In the genomic region with DNA sequence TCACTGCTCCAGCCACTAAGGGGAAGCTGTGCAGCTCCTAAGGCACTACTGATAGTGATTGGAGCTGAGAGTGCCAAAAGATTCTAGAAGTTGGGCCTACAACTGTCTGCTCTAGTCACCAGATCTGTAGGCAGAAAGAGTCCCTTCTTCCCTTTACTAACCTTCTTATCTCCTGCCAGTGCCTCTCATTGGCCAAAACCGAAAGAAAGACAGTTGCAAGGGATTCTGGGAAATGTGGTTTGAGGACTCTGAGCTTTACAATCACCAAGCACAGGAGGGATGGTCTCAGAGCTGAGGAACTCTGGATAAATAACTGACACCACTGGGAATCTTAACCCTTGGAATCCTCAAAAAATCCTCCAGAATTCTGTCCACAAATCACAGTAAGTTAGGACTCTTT, we compare ENCODE assay signal across 15 cellular contexts.
DNase-seq lines count a peak whose midpoint lies in the region; ATAC-seq and TF ChIP-seq lines count a peak whose summit lies in the region.
"Had no signal": no experiment of that assay in that cellular context is flagged by ENCODE, and none has a peak within 500 bp of the region (broad histone marks: within the 10 kb centered on the region; RNA-seq: fewer than 3 reads in every experiment).

No MANE protein-coding gene starts in this region.

- H3F3A ChIP-seq in PC-3 (ENCODE audit: low read length, unreplicated experiment): no peaks in the 10 kb centered on the region

- DNase-seq in DND-41: peak; percentile 9
- peak; percentile 4 for DNase-seq in OCI-LY7 (ENCODE audit: low spot score)
- DNase-seq in iPS DF 19.7 (ENCODE audit: low read depth, low spot score): peak; percentile 20
- DNase-seq in PC-3: no peak
- DNase-seq in colonic mucosa: no peak
- DNase-seq in nucleus accumbens (lab: John Stamatoyannopoulos, UW): no peak
- DNase-seq: C1 segment of cervical spinal cord, GDM1, H7, KG1, NCI-H1092 treated with DMSO at 0.1 percent for 48 hours, NCI-H524 treated with DMSO at 0.1 percent for 48 hours, PC-9, SJCRH30 had no signal

- H3K4me3 ChIP-seq in DND-41 (ENCODE audit: low read depth in 1 of 2, low read length in 2 of 2) (no peak overlapping the region), OCI-LY7 (ENCODE audit: low read depth, low read length, poor library complexity, severe bottlenecking) (no peak overlapping the region), PC-3 (ENCODE audit: low read length) (no peak overlapping the region), colonic mucosa (no peak overlapping the region)
- H3K4me3 ChIP-seq: PC-9, SJCRH30 had no signal

- H3K36me3 ChIP-seq in DND-41 (ENCODE audit: insufficient read depth, low read length): no peaks in the 10 kb centered on the region
- H3K36me3 ChIP-seq in OCI-LY7 (ENCODE audit: insufficient read depth, low read length): no peaks in the 10 kb centered on the region
- H3K36me3 ChIP-seq in PC-3 (ENCODE audit: low read depth, low read length): no peaks in the 10 kb centered on the region
- H3K36me3 ChIP-seq in colonic mucosa: no peaks in the 10 kb centered on the region
- H3K36me3 ChIP-seq: SJCRH30 had no signal

- CTCF ChIA-PET in OCI-LY7 (lab: Charles Lee; ENCODE audit: unreplicated experiment) (no interaction called here), PC-3 (lab: Charles Lee) (no interaction called here)

- TF ChIP-seq CTCF in DND-41 (IDR thresholded peaks at IDR 0.05; ENCODE audit: borderline replicate concordance, extremely low read depth, low read length, poor library complexity, severe bottlenecking): no peak
- TF ChIP-seq CTCF in OCI-LY7 (conservative IDR thresholded peaks at IDR 0.05; ENCODE audit: low read length): no peak
- no peak for TF ChIP-seq CTCF in PC-3 (conservative IDR thresholded peaks at IDR 0.05; ENCODE audit: low read depth, low read length)
- no peak for TF ChIP-seq CTCF in colonic mucosa (IDR thresholded peaks at IDR 0.05)

- H3K4me1 ChIP-seq in DND-41 (ENCODE audit: insufficient read depth, low read length): no peaks in the 10 kb centered on the region
- no peaks in the 10 kb centered on the region for H3K4me1 ChIP-seq in OCI-LY7 (ENCODE audit: insufficient read depth, low read length, poor library complexity, severe bottlenecking)
- no peaks in the 10 kb centered on the region for H3K4me1 ChIP-seq in PC-3 (ENCODE audit: insufficient read depth, low read length)
- H3K4me1 ChIP-seq in colonic mucosa: no peaks in the 10 kb centered on the region
- H3K4me1 ChIP-seq: SJCRH30 had no signal

- no peaks in the 10 kb centered on the region for H4K20me1 ChIP-seq in DND-41 (ENCODE audit: insufficient read depth, low read length)
- H4K20me1 ChIP-seq in OCI-LY7 (ENCODE audit: insufficient read depth, low read length): no peaks in the 10 kb centered on the region
- no peaks in the 10 kb centered on the region for H4K20me1 ChIP-seq in PC-3 (ENCODE audit: low read length)

- BruUV-seq in OCI-LY7 (replicated peaks; lab: Mats Ljungman, UMichigan) (no TSS peak), PC-3 (replicated peaks; lab: Mats Ljungman, UMichigan) (no TSS peak)

- H3K9ac ChIP-seq in DND-41 (ENCODE audit: low read depth, low read length): no peak overlapping the region
- H3K9ac ChIP-seq in PC-3 (ENCODE audit: low read length): no peak overlapping the region
- no peak overlapping the region for H3K9ac ChIP-seq in colonic mucosa (ENCODE audit: low read depth in 2 of 2, low read length in 2 of 2)

- H3K9me3 ChIP-seq in DND-41 (ENCODE audit: insufficient read depth, low read length, severe bottlenecking): no peaks in the 10 kb centered on the region
- H3K9me3 ChIP-seq in OCI-LY7 (ENCODE audit: low read length): no peaks in the 10 kb centered on the region
- no peaks in the 10 kb centered on the region for H3K9me3 ChIP-seq in PC-3 (ENCODE audit: low read length)
- no peaks in the 10 kb centered on the region for H3K9me3 ChIP-seq in colonic mucosa
- H3K9me3 ChIP-seq: SJCRH30 had no signal

- no peak overlapping the region for H3K4me2 ChIP-seq in DND-41 (ENCODE audit: insufficient read depth, low read length)
- no peak overlapping the region for H3K4me2 ChIP-seq in OCI-LY7 (ENCODE audit: low read length)
- no peak overlapping the region for H3K4me2 ChIP-seq in PC-3 (ENCODE audit: low read length)
- H3K4me2 ChIP-seq: PC-9 had no signal

- ATAC-seq in DND-41 (ENCODE audit: insufficient read depth, low read depth) (peak; percentile 42; the same call in 1 of the 3 replicates), HG03432 (IDR thresholded peaks at IDR 0.05; ENCODE audit: unreplicated experiment) (peak; percentile 57), PC-3 (no peak)

- intact Hi-C loops in OCI-LY7 (cut with micrococcal nuclease; ENCODE audit: unreplicated experiment) (no loop called here), PC-3 (cut with micrococcal nuclease) (no loop called here), colonic mucosa (cut with DNase I) (no loop called here)

- no peaks in the 10 kb centered on the region for H3K27me3 ChIP-seq in DND-41 (ENCODE audit: insufficient read depth, low read length, poor library complexity)
- no peaks in the 10 kb centered on the region for H3K27me3 ChIP-seq in PC-3 (ENCODE audit: low read length)
- no peaks in the 10 kb centered on the region for H3K27me3 ChIP-seq in colonic mucosa
- H3K27me3 ChIP-seq: SJCRH30 had no signal

- POLR2A ChIA-PET in OCI-LY7 (lab: Charles Lee): interaction anchor here (0.6 to 1.3 kb wide), 2 partner anchors 15 to 922 kb away, joined by 3 read pairs; no protein-coding TSS in a partner anchor
- POLR2A ChIA-PET in PC-3 (lab: Charles Lee; ENCODE audit: unreplicated experiment): no interaction called here

- H3K9me2 ChIP-seq in OCI-LY7 (ENCODE audit: insufficient read depth, low read length) (0 out of 2 replicates have a peak, but pooled peaks cover 3% of the 10 kb centered on the region), PC-3 (replicated peaks; ENCODE audit: low read length) (no peaks in the 10 kb centered on the region)

- H3K79me2 ChIP-seq in DND-41 (ENCODE audit: insufficient read depth, low read length): no peaks in the 10 kb centered on the region
- no peaks in the 10 kb centered on the region for H3K79me2 ChIP-seq in OCI-LY7 (ENCODE audit: insufficient read depth, low read depth, low read length)
- no peaks in the 10 kb centered on the region for H3K79me2 ChIP-seq in PC-3 (ENCODE audit: low read length)

- H3K27ac ChIP-seq in DND-41 (ENCODE audit: low read length) (no peak overlapping the region), OCI-LY7 (ENCODE audit: low read depth, low read length, poor library complexity, severe bottlenecking) (no peak overlapping the region), PC-3 (ENCODE audit: low read length) (no peak overlapping the region), colonic mucosa (no peak overlapping the region)
- H3K27ac ChIP-seq: PC-9, SJCRH30 had no signal

- H2AFZ ChIP-seq in DND-41 (ENCODE audit: low read depth, low read length) (no peak overlapping the region), OCI-LY7 (ENCODE audit: low read length) (no peak overlapping the region), PC-3 (ENCODE audit: low read length) (no peak overlapping the region)
- H2AFZ ChIP-seq: PC-9 had no signal

Comparison
In these comparisons a context has a peak if more than half of its experiments do, and no peak if none do; other contexts are left out.
1. DNase-seq: peak in DND-41 (single experiment), OCI-LY7 (single experiment) and iPS DF 19.7 (single experiment); none in PC-3 (single experiment), colonic mucosa (single experiment) and nucleus accumbens (0 of 56).